In the genomic region with DNA sequence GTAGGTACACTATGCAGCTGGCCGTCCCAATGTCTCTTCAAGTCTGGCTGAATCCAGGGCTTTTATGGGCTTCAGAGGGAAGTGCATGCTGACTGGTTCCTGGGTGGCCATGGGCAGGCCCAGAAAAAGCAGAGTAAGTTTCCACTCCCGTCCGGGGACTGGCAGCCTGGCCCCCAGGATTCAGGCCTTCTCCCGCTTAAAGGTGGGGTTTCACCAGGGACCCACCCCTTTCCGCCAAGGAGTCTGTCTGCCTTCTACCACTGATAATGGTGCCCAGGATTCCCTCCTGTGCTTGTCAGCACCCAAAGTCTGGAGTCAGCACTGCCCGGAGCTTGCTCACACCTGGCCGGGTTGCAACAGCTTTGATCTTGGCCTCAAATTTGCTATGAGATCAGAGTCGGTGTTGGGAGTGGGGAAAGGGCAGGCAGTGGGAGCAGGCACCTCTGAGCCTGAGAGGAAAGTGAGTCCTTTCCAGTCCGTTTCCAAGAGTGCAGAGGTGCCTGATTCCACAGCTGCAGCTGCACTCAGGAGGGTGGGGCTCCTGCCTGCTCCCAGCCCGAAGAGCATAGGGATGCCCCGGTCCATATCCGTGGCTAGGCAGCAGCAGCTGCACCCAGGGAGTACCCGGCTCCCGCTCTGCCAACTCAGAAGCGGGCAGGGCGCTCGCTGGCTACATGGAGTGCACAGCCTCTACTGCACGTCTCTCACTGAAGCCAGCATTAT, we compare ENCODE assay signal across 17 cellular contexts.
DNase-seq lines count a peak whose midpoint lies in the region; ATAC-seq and TF ChIP-seq lines count a peak whose summit lies in the region.
"Had no signal": no experiment of that assay in that cellular context is flagged by ENCODE, and none has a peak within 500 bp of the region (broad histone marks: within the 10 kb centered on the region; RNA-seq: fewer than 3 reads in every experiment).

No MANE protein-coding gene starts in this region.

- H3K27ac ChIP-seq in esophagus muscularis mucosa (replicated peaks in 1 of 4): no peak overlapping the region
- H3K27ac ChIP-seq: A549, KMS-11 had no signal

- TF ChIP-seq CTCF in glutamatergic neuron (IDR thresholded peaks at IDR 0.05; ENCODE audit: partially characterized antibody, unreplicated experiment) (no peak), esophagus muscularis mucosa (IDR thresholded peaks at IDR 0.05) (no peak)

- H3K9me3 Mint-ChIP-seq in glutamatergic neuron (ENCODE audit: unreplicated experiment): no peaks in the 10 kb centered on the region

- intact Hi-C loops in left ventricle myocardium superior (cut with micrococcal nuclease) (no loop called here), Right ventricle myocardium superior (cut with DNase I) (no loop called here), posterior cingulate gyrus (cut with DNase I) (no loop called here), esophagus muscularis mucosa (cut with DNase I) (no loop called here)

- H3K4me1 Mint-ChIP-seq in glutamatergic neuron (ENCODE audit: low read depth, unreplicated experiment): no peaks in the 10 kb centered on the region
- H3K4me1 Mint-ChIP-seq: CD4-positive, CD25-positive, alpha-beta regulatory T cell had no signal

- no peaks in the 10 kb centered on the region for H3K9me3 ChIP-seq in esophagus muscularis mucosa
- H3K9me3 ChIP-seq: A549 had no signal

- H3K36me3 ChIP-seq in esophagus muscularis mucosa: no peaks in the 10 kb centered on the region

- ATAC-seq in left ventricle myocardium superior (no peak), Right ventricle myocardium superior (ENCODE audit: poor library complexity) (no peak), GM21447 (IDR thresholded peaks at IDR 0.05; ENCODE audit: unreplicated experiment) (no peak)
- ATAC-seq: A549 had no signal

- peak; percentile 16 for DNase-seq in left ventricle myocardium superior
- DNase-seq in Right ventricle myocardium superior: no peak
- peak; percentile 14 for DNase-seq in glutamatergic neuron
- DNase-seq in posterior cingulate gyrus: peak in 6 of 10 donors; percentile 6 to 74 (median 35)
- no peak for DNase-seq in NCI-H2196 (lab: John Stamatoyannopoulos, UW; ENCODE audit: unreplicated experiment)
- DNase-seq in esophagus muscularis mucosa (ENCODE audit: extremely low spot score): no peak
- no peak for DNase-seq in stimulated activated CD4-positive, alpha-beta T cell treated with anti-CD3 and anti-CD28 coated beads, Interleukin-4, amount 100 ng/mL, for 1 hour
- DNase-seq: Calu3; CD4-positive, CD25-positive, alpha-beta regulatory T cell; GOT3; HFFc6; NCI-H1092; NCI-H446; NCI-H774 had no signal

- 89% methylated on average over 18 of the region's 18 CpGs for WGBS in esophagus muscularis mucosa

- H3K36me3 Mint-ChIP-seq in glutamatergic neuron (ENCODE audit: unreplicated experiment): no peaks in the 10 kb centered on the region
- H3K36me3 Mint-ChIP-seq: CD4-positive, CD25-positive, alpha-beta regulatory T cell had no signal

- no peak overlapping the region for H3K27ac Mint-ChIP-seq in glutamatergic neuron (ENCODE audit: unreplicated experiment)
- H3K27ac Mint-ChIP-seq: CD4-positive, CD25-positive, alpha-beta regulatory T cell; HFFc6 had no signal

- no peak overlapping the region for H3K4me3 Mint-ChIP-seq in glutamatergic neuron (ENCODE audit: unreplicated experiment)
- H3K4me3 Mint-ChIP-seq: CD4-positive, CD25-positive, alpha-beta regulatory T cell; HFFc6 had no signal

- no peaks in the 10 kb centered on the region for H3K27me3 ChIP-seq in esophagus muscularis mucosa

- no peak overlapping the region for H3K4me3 ChIP-seq in esophagus muscularis mucosa
- H3K4me3 ChIP-seq: A549 had no signal

- H3K27me3 Mint-ChIP-seq in glutamatergic neuron (ENCODE audit: unreplicated experiment): no peaks in the 10 kb centered on the region
- H3K27me3 Mint-ChIP-seq: CD4-positive, CD25-positive, alpha-beta regulatory T cell had no signal

- no peak for TF ChIP-seq EP300 in esophagus muscularis mucosa (IDR thresholded peaks at IDR 0.05)

- no peak for TF ChIP-seq POLR2A in esophagus muscularis mucosa (IDR thresholded peaks at IDR 0.05; ENCODE audit: low read depth)

- H3K4me1 ChIP-seq in esophagus muscularis mucosa: no peaks in the 10 kb centered on the region
- H3K4me1 ChIP-seq: A549 had no signal

Comparison
In these comparisons a context has a peak if more than half of its experiments do, and no peak if none do; other contexts are left out.
1. DNase-seq: peak in left ventricle myocardium superior (single experiment), glutamatergic neuron (single experiment) and posterior cingulate gyrus (6 of 10); none in Right ventricle myocardium superior (single experiment), NCI-H2196 (single experiment), esophagus muscularis mucosa (single experiment) and stimulated activated CD4-positive, alpha-beta T cell treated with anti-CD3 and anti-CD28 coated beads, Interleukin-4, amount 100 ng/mL, for 1 hour (single experiment).